8 cellular contexts compared by ENCODE assay signal in genomic region chr14:37663498-37663897, GRCh38.
"Had no signal": no experiment of that assay in that cellular context is flagged by ENCODE, and none has a peak within 500 bp of the region (broad histone marks: within the 10 kb centered on the region; RNA-seq: fewer than 3 reads in every experiment).

No MANE protein-coding gene starts in this region.

- FAIRE-seq: G401.6, GM12878, GM12891, GM12892, GM18507, GM19239 had no signal

- DNase-seq: GDM1, GF-D8 had no signal

- H3K4me3 ChIP-seq: GM12878 had no signal

- ATAC-seq: GM12878 had no signal
